8 cellular contexts compared by ENCODE assay signal in genomic region chr11:83583953-83584352, GRCh38.
DNase-seq lines count a peak whose midpoint lies in the region; ATAC-seq, FAIRE-seq and TF ChIP-seq lines count a peak whose summit lies in the region.
"Had no signal": no experiment of that assay in that cellular context is flagged by ENCODE, and none has a peak within 500 bp of the region (broad histone marks: within the 10 kb centered on the region; RNA-seq: fewer than 3 reads in every experiment).

No MANE protein-coding gene starts in this region.

- intact Hi-C loops in uterus (cut with DNase I; ENCODE audit: low total_unique reads): no loop called here

- H3K27ac ChIP-seq in uterus: no peak overlapping the region

- TF ChIP-seq CTCF in uterus (IDR thresholded peaks at IDR 0.05): no peak

- peak overlapping the region; percentile 13 for H3K4me2 ChIP-seq in skeletal muscle satellite cell (ENCODE audit: low read length)

- H3K4me3 ChIP-seq in skeletal muscle satellite cell (ENCODE audit: low read length) (no peak overlapping the region), uterus (no peak overlapping the region)

- H3K9ac ChIP-seq in skeletal muscle satellite cell (ENCODE audit: low read depth, low read length): peak overlapping the region; percentile 3

- no peak for TF ChIP-seq POLR2A in uterus (IDR thresholded peaks at IDR 0.05)

- FAIRE-seq in RCC 7860 (lab: Jason Lieb, UNC): peak; percentile 77

- ATAC-seq in GM18868 (IDR thresholded peaks at IDR 0.05; ENCODE audit: unreplicated experiment) (peak; percentile 99), HG02571 (IDR thresholded peaks at IDR 0.05; ENCODE audit: unreplicated experiment) (peak; percentile 99)

- H3K36me3 ChIP-seq in skeletal muscle satellite cell (ENCODE audit: insufficient read depth, low read length): no peaks in the 10 kb centered on the region
- H3K36me3 ChIP-seq in uterus: no peaks in the 10 kb centered on the region

- H3K9me3 ChIP-seq in skeletal muscle satellite cell (replicated peaks; ENCODE audit: low read length) (no peaks in the 10 kb centered on the region), uterus (no peaks in the 10 kb centered on the region)

- peak; percentile 45 for DNase-seq in RCC 7860 (ENCODE audit: low spot score)
- DNase-seq in NCI-H524 (lab: John Stamatoyannopoulos, UW): no peak
- DNase-seq in NCI-H1436 treated with DMSO at 0.1 percent for 48 hours (lab: John Stamatoyannopoulos, UW): no peak
- no peak for DNase-seq in uterus
- DNase-seq: activated B cell treated with CpG ODN at 0.5 μM for 24 hours had no signal

- no peaks in the 10 kb centered on the region for H3K27me3 ChIP-seq in skeletal muscle satellite cell (ENCODE audit: control insufficient read depth, insufficient read depth, low read length)
- no peaks in the 10 kb centered on the region for H3K27me3 ChIP-seq in uterus

- H3K4me1 ChIP-seq in skeletal muscle satellite cell (ENCODE audit: control insufficient read depth, insufficient read depth, low read length): peaks cover 17% of the 10 kb centered on the region
- no peaks in the 10 kb centered on the region for H3K4me1 ChIP-seq in uterus
